In the genomic region with DNA sequence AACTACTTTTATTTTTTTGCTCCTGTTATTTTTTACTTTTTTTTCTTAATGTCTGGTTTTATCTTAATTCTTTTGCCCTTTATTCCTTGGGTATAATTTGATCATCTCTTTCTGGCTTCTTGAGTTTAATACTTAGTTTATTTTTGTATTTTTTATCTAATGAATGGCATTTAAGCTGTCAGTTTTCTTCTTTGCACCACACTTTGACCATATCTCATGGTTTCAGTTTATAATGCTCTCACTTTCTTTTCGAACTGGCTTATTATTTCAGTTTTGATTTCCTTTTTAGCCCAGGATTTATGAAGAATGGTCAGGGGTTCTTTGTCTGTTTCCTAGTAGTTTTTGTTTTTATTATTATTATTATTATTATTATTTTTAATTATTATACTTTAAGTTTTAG, we compare ENCODE assay signal across 25 cellular contexts. TPM values are rescaled to one million over a fixed set of nuclear protein-coding genes. Genes with fewer than 3 reads are reported as not detected.
DNase-seq lines count a peak whose midpoint lies in the region; ATAC-seq and TF ChIP-seq lines count a peak whose summit lies in the region.
"Had no signal": no experiment of that assay in that cellular context is flagged by ENCODE, and none has a peak within 500 bp of the region (broad histone marks: within the 10 kb centered on the region; RNA-seq: fewer than 3 reads in every experiment).

No MANE protein-coding gene starts in this region.

- no peak for ATAC-seq in activated CD8-positive, alpha-beta T cell treated with anti-CD3 and anti-CD28 coated beads for 36 hours
- ATAC-seq in activated CD8-positive, alpha-beta T cell treated with anti-CD3 and anti-CD28 coated beads, Interleukin-2, amount 10 ng/mL, durations not matched to agents 7 days and 5 days, result no peak
- peak; percentile 65 for ATAC-seq in GM21381 (IDR thresholded peaks at IDR 0.05; ENCODE audit: unreplicated experiment)
- ATAC-seq in HG03097 (IDR thresholded peaks at IDR 0.05; ENCODE audit: low FRiP score, unreplicated experiment), result peak; percentile 62
- ATAC-seq: activated T-helper 17 cell treated with anti-CD3 and anti-CD28 coated beads, Interleukin-2, amount 50 U/mL, for 72 hours; body of pancreas; heart left ventricle; HepG2; lower lobe of right lung; SK-N-SH treated with all-trans-retinoic acid at 6 μM for 48 hours had no signal

- no peaks in the 10 kb centered on the region for H3K27me3 Mint-ChIP-seq in activated CD8-positive, alpha-beta T cell treated with anti-CD3 and anti-CD28 coated beads for 36 hours
- H3K27me3 Mint-ChIP-seq in activated CD8-positive, alpha-beta T cell treated with anti-CD3 and anti-CD28 coated beads, Interleukin-2, amount 10 ng/mL, durations not matched to agents 7 days and 5 days (ENCODE audit: low read depth), result no peaks in the 10 kb centered on the region
- no peaks in the 10 kb centered on the region for H3K27me3 Mint-ChIP-seq in mesothelial cell of epicardium (ENCODE audit: low read depth)
- H3K27me3 Mint-ChIP-seq: activated naive CD8-positive, alpha-beta T cell treated with anti-CD3 and anti-CD28 coated beads for 36 hours; activated T-helper 17 cell treated with anti-CD3 and anti-CD28 coated beads, Interleukin-2, amount 50 U/mL, for 72 hours had no signal

- intact Hi-C loops in activated CD8-positive, alpha-beta T cell treated with anti-CD3 and anti-CD28 coated beads for 36 hours (cut with micrococcal nuclease), result no loop called here

- no peak for TF ChIP-seq CTCF in activated CD8-positive, alpha-beta T cell treated with anti-CD3 and anti-CD28 coated beads for 36 hours (IDR thresholded peaks at IDR 0.05)
- no peak for TF ChIP-seq CTCF in mesothelial cell of epicardium (IDR thresholded peaks at IDR 0.05; ENCODE audit: unreplicated experiment)

- H3K4me1 Mint-ChIP-seq in activated CD8-positive, alpha-beta T cell treated with anti-CD3 and anti-CD28 coated beads for 36 hours (ENCODE audit: low read depth), result peaks cover 25% of the 10 kb centered on the region
- peaks cover 25% of the 10 kb centered on the region for H3K4me1 Mint-ChIP-seq in activated CD8-positive, alpha-beta T cell treated with anti-CD3 and anti-CD28 coated beads, Interleukin-2, amount 10 ng/mL, durations not matched to agents 7 days and 5 days (ENCODE audit: low read depth)
- H3K4me1 Mint-ChIP-seq in mesothelial cell of epicardium, result peaks cover 15% of the 10 kb centered on the region
- H3K4me1 Mint-ChIP-seq: activated T-helper 17 cell treated with anti-CD3 and anti-CD28 coated beads, Interleukin-2, amount 50 U/mL, for 72 hours had no signal

- H3K36me3 Mint-ChIP-seq in activated CD8-positive, alpha-beta T cell treated with anti-CD3 and anti-CD28 coated beads for 36 hours (ENCODE audit: low read depth), result peaks cover 43% of the 10 kb centered on the region
- peaks cover 21% of the 10 kb centered on the region for H3K36me3 Mint-ChIP-seq in activated CD8-positive, alpha-beta T cell treated with anti-CD3 and anti-CD28 coated beads, Interleukin-2, amount 10 ng/mL, durations not matched to agents 7 days and 5 days (ENCODE audit: low read depth)
- H3K36me3 Mint-ChIP-seq in mesothelial cell of epicardium, result peaks cover 22% of the 10 kb centered on the region

- H3K4me3 Mint-ChIP-seq in activated CD8-positive, alpha-beta T cell treated with anti-CD3 and anti-CD28 coated beads for 36 hours, result no peak overlapping the region
- no peak overlapping the region for H3K4me3 Mint-ChIP-seq in activated CD8-positive, alpha-beta T cell treated with anti-CD3 and anti-CD28 coated beads, Interleukin-2, amount 10 ng/mL, durations not matched to agents 7 days and 5 days
- H3K4me3 Mint-ChIP-seq in mesothelial cell of epicardium, result no peak overlapping the region
- H3K4me3 Mint-ChIP-seq: activated naive CD8-positive, alpha-beta T cell treated with anti-CD3 and anti-CD28 coated beads for 36 hours; activated T-helper 17 cell treated with anti-CD3 and anti-CD28 coated beads, Interleukin-2, amount 50 U/mL, for 72 hours had no signal

- no peaks in the 10 kb centered on the region for H3K9me3 Mint-ChIP-seq in activated CD8-positive, alpha-beta T cell treated with anti-CD3 and anti-CD28 coated beads for 36 hours
- H3K9me3 Mint-ChIP-seq in activated CD8-positive, alpha-beta T cell treated with anti-CD3 and anti-CD28 coated beads, Interleukin-2, amount 10 ng/mL, durations not matched to agents 7 days and 5 days (ENCODE audit: insufficient read depth), result no peaks in the 10 kb centered on the region
- no peaks in the 10 kb centered on the region for H3K9me3 Mint-ChIP-seq in mesothelial cell of epicardium
- H3K9me3 Mint-ChIP-seq: activated T-helper 17 cell treated with anti-CD3 and anti-CD28 coated beads, Interleukin-2, amount 50 U/mL, for 72 hours had no signal

- POLR2A ChIA-PET in activated CD8-positive, alpha-beta T cell treated with anti-CD3 and anti-CD28 coated beads for 36 hours (lab: Charles Lee), result no interaction called here
- POLR2A ChIA-PET in activated CD8-positive, alpha-beta T cell treated with anti-CD3 and anti-CD28 coated beads, Interleukin-2, amount 10 ng/mL, durations not matched to agents 7 days and 5 days (lab: Charles Lee), result no interaction called here

- peak overlapping the region; percentile 34 for H3K27ac Mint-ChIP-seq in activated CD8-positive, alpha-beta T cell treated with anti-CD3 and anti-CD28 coated beads for 36 hours
- H3K27ac Mint-ChIP-seq in activated CD8-positive, alpha-beta T cell treated with anti-CD3 and anti-CD28 coated beads, Interleukin-2, amount 10 ng/mL, durations not matched to agents 7 days and 5 days, result no peak overlapping the region
- H3K27ac Mint-ChIP-seq in mesothelial cell of epicardium, result peak overlapping the region; percentile 78
- H3K27ac Mint-ChIP-seq: activated naive CD8-positive, alpha-beta T cell treated with anti-CD3 and anti-CD28 coated beads for 36 hours; activated T-helper 17 cell treated with anti-CD3 and anti-CD28 coated beads, Interleukin-2, amount 50 U/mL, for 72 hours had no signal

- DNase-seq in activated CD8-positive, alpha-beta T cell treated with anti-CD3 and anti-CD28 coated beads for 36 hours, result no peak
- DNase-seq in activated CD8-positive, alpha-beta T cell treated with anti-CD3 and anti-CD28 coated beads, Interleukin-2, amount 10 ng/mL, durations not matched to agents 7 days and 5 days, result no peak
- no peak for DNase-seq in mesothelial cell of epicardium (ENCODE audit: low spot score in 2 of 2, unreplicated experiment in 2 of 2)
- no peak for DNase-seq in NCI-H226
- DNase-seq in NCI-H748 treated with DMSO at 0.1 percent for 48 hours (lab: John Stamatoyannopoulos, UW), result no peak
- DNase-seq in NCI-H1694 (lab: John Stamatoyannopoulos, UW), result no peak
- DNase-seq: 8988T; activated CD4-positive, CD25-positive, alpha-beta regulatory T cell; activated naive CD8-positive, alpha-beta T cell treated with anti-CD3 and anti-CD28 coated beads for 36 hours; BE2C; body of pancreas; Caco-2; heart left ventricle; lower lobe of right lung; NCI-H187; NCI-H345; nucleus accumbens; stimulated activated CD8-positive, alpha-beta memory T cell treated with anti-CD3 and anti-CD28 coated beads, Interleukin-4, amount 100 ng/mL, for 48 hours; T-helper 9 cell; uterus had no signal

- CTCF ChIA-PET in activated CD8-positive, alpha-beta T cell treated with anti-CD3 and anti-CD28 coated beads for 36 hours (lab: Charles Lee), result interaction anchor here (1.0 to 1.5 kb wide), 2 partner anchors 49 to 125 kb away, joined by 3 read pairs; a partner anchor contains a TSS
- CTCF ChIA-PET in activated CD8-positive, alpha-beta T cell treated with anti-CD3 and anti-CD28 coated beads, Interleukin-2, amount 10 ng/mL, durations not matched to agents 7 days and 5 days (lab: Charles Lee), result no interaction called here

RNA-seq across cellular contexts. Expression of a gene that starts 48.3 kb away (rescaled TPM):
- total RNA-seq in activated CD8-positive, alpha-beta T cell treated with anti-CD3 and anti-CD28 coated beads for 36 hours, result 10 to 100 TPM; 10.5 to 11.2 TPM
- 1 to 10 TPM; 7.3 to 7.9 TPM for total RNA-seq in activated CD8-positive, alpha-beta T cell treated with anti-CD3 and anti-CD28 coated beads, Interleukin-2, amount 10 ng/mL, durations not matched to agents 7 days and 5 days
- 62.6 to 64.9 TPM (median 63.0 TPM) in 3 replicates for total RNA-seq in mesothelial cell of epicardium

Comparison
In these comparisons a context has a peak if more than half of its experiments do, and no peak if none do; other contexts are left out.
1. ATAC-seq: peak in GM21381 (single experiment) and HG03097 (single experiment); none in activated CD8-positive, alpha-beta T cell treated with anti-CD3 and anti-CD28 coated beads for 36 hours (single experiment) and activated CD8-positive, alpha-beta T cell treated with anti-CD3 and anti-CD28 coated beads, Interleukin-2, amount 10 ng/mL, durations not matched to agents 7 days and 5 days (single experiment).